Comparison of ENCODE assay signal across 1 cellular context in the genomic region with DNA sequence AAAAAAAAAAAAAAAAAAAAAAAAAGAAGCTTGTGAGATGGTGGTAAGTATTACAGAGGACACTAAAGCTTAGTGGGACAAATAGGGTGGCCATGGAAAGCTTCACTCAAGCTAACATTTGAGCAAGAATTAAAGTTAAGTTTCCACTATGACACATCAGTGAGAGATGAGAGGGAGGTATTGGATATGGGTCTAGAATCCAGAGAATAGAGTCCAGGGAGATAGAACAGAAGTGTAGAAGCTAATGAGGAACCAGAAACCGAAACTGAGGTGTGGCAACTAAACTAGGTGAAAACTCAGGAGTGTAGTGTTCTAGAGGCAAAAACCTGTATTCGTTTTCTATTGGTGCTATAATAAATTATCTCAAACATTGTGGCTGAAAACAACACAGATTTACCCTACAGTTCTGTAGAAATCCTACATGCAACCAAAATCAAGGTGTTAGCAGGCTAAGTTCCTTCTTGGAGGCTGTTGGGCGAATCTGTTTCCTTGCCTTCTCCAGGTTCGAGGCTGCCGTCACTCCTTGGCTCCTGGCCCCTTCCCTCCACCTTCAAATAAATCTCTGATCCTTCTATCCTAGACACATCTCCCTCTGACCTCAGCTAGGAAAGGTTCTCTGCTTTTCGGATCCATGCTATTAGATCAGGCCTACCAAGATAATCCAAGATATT.
TF ChIP-seq lines count a peak whose summit lies in the region.

No MANE protein-coding gene starts in this region.

TF ChIP-seq in HCT116, 20 proteins besides CTCF, POLR2A, EP300 and RAD21:
- TF ChIP-seq ZNF274 (IDR thresholded peaks at IDR 0.05; ENCODE audit: low read depth, low read length) (no peak), ELF1 (IDR thresholded peaks at IDR 0.05; ENCODE audit: borderline replicate concordance, low read depth) (no peak), FOSL1 (IDR thresholded peaks at IDR 0.05; ENCODE audit: low read depth) (no peak), POLR2AphosphoS5 (IDR thresholded peaks at IDR 0.05; ENCODE audit: low read depth, low read length) (no peak), SRF (IDR thresholded peaks at IDR 0.05; ENCODE audit: low read depth) (no peak)
- TF ChIP-seq, protein P1, sequence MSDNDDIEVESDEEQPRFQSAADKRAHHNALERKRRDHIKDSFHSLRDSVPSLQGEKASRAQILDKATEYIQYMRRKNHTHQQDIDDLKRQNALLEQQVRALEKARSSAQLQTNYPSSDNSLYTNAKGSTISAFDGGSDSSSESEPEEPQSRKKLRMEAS (IDR thresholded peaks at IDR 0.05): no peak
- TF ChIP-seq, protein P2, sequence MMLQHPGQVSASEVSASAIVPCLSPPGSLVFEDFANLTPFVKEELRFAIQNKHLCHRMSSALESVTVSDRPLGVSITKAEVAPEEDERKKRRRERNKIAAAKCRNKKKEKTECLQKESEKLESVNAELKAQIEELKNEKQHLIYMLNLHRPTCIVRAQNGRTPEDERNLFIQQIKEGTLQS (IDR thresholded peaks at IDR 0.05): no peak
